Comparison of ENCODE assay signal across 29 cellular contexts in the genomic region with DNA sequence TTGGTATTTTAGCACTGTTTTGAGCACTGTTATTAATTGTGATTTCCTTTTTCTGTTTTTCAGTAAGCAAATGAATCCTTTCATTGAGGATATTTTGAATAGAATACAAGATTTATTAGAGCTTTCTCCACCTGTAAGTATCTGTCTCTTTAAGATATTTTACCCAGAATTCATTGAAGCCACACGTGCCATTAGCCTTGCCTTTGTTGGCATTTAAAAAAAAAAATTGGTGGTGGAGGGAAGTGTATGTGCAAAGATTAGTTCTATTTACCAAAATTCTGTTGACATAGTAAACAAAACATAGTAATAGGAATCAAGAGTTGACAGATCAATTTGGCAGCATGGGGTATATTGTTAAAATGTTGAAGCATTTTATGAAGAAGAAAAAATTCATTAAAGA. TPM values are rescaled to one million over a fixed set of nuclear protein-coding genes. Genes with fewer than 3 reads are reported as not detected.
"Had no signal": no experiment of that assay in that cellular context is flagged by ENCODE, and none has a peak within 500 bp of the region (broad histone marks: within the 10 kb centered on the region; RNA-seq: fewer than 3 reads in every experiment).

No MANE protein-coding gene starts in this region.

- H3K9me3 ChIP-seq: ascending aorta, body of pancreas had no signal

- ATAC-seq: activated CD8-positive, alpha-beta T cell treated with anti-CD3 and anti-CD28 coated beads, Interleukin-2, amount 10 ng/mL, durations not matched to agents 7 days and 5 days; activated naive CD4-positive, alpha-beta T cell treated with anti-CD3 and anti-CD28 coated beads, Interleukin-2, amount 50 U/mL, for 72 hours; activated naive CD8-positive, alpha-beta T cell treated with anti-CD3 and anti-CD28 coated beads, Interleukin-2, amount 50 U/mL, for 24 hours; activated T-cell treated with anti-CD3 and anti-CD28 coated beads, Interleukin-2, amount 50 U/mL, for 4 hours; body of pancreas; Right ventricle myocardium inferior; T-cell; WTC11 had no signal

- DNase-seq: activated CD4-positive, alpha-beta T cell treated with anti-CD3 and anti-CD28 coated beads for 48 hours; activated CD4-positive, alpha-beta T cell treated with anti-CD3 and anti-CD28 coated beads, Interleukin-2, amount 50 U/mL, for 4 hours; activated CD4-positive, CD25-positive, alpha-beta regulatory T cell treated with anti-CD3 and anti-CD28 coated beads, Interleukin-2, amount 50 U/mL, for 72 hours; activated CD8-positive, alpha-beta T cell treated with anti-CD3 and anti-CD28 coated beads, Interleukin-2, amount 10 ng/mL, durations not matched to agents 7 days and 5 days; activated effector memory CD4-positive, alpha-beta T cell treated with anti-CD3 and anti-CD28 coated beads, Interleukin-2, amount 50 U/mL, for 16 hours; activated naive CD4-positive, alpha-beta T cell treated with Interleukin-2 at 50 U/mL for 16 hours; activated naive CD8-positive, alpha-beta T cell treated with anti-CD3 and anti-CD28 coated beads, Interleukin-2, amount 50 U/mL, for 24 hours; activated T-cell treated with anti-CD3 and anti-CD28 coated beads, Interleukin-2, amount 50 U/mL, for 4 hours; amniotic stem cell; body of pancreas; central memory CD4-positive, alpha-beta T cell; NCI-H1092; NCI-H1694 treated with DMSO at 0.1 percent for 48 hours; NCI-H2029 treated with DMSO at 0.1 percent for 48 hours; NCI-H2171; NCI-H2227 treated with DMSO at 0.1 percent for 48 hours; NCI-H446 treated with DMSO at 0.1 percent for 48 hours; NCI-H524 treated with DMSO at 0.1 percent for 48 hours; RPMI8226; T-cell had no signal

- H3K4me3 ChIP-seq: ascending aorta, body of pancreas, coronary artery, SK-N-MC had no signal

- H3K27ac ChIP-seq: ascending aorta, body of pancreas, coronary artery, KMS-11, SK-N-MC had no signal

- H3K27me3 ChIP-seq: ascending aorta, body of pancreas had no signal

- H3K9ac ChIP-seq: KMS-11 had no signal

- H3K4me2 ChIP-seq: KMS-11 had no signal

- H3K4me1 ChIP-seq: ascending aorta had no signal

RNA-seq across cellular contexts. Expression of gene C12orf56, which starts 37.4 kb away (rescaled TPM):
- total RNA-seq: activated CD8-positive, alpha-beta T cell treated with anti-CD3 and anti-CD28 coated beads, Interleukin-2, amount 10 ng/mL, durations not matched to agents 7 days and 5 days; activated naive CD4-positive, alpha-beta T cell treated with anti-CD3 and anti-CD28 coated beads, Interleukin-2, amount 50 U/mL, for 72 hours; activated T-cell treated with anti-CD3 and anti-CD28 coated beads, Interleukin-2, amount 50 U/mL, for 4 hours; ascending aorta; body of pancreas; MCF 10A; OCI-LY7; Right ventricle myocardium inferior had no signal
